ENCODE assay signal across 17 cellular contexts in the genomic region with DNA sequence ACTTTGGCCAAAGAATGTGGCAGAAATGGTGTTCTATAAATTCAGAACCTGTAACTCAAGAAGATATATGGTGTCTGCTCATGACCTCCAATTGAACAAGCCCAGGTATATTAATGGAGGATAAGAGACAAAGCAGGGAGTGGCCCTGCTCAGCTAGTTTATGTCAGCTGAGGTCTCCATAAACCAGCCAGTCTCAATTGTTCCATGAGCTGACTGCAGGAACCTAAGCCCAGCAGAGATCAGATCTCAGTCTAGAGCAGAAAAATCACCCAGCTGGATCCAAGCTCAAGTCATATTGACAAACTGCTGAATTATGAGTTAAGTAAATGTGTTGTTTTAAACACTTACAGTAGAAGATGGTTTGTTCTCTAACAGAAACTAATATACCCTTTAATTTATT.
"Had no signal": no experiment of that assay in that cellular context is flagged by ENCODE, and none has a peak within 500 bp of the region (broad histone marks: within the 10 kb centered on the region; RNA-seq: fewer than 3 reads in every experiment).

No MANE protein-coding gene starts in this region.

- H3K4me3 Mint-ChIP-seq: activated CD4-positive, alpha-beta T cell treated with anti-CD3 and anti-CD28 coated beads for 36 hours; activated CD8-positive, alpha-beta T cell treated with anti-CD3 and anti-CD28 coated beads for 36 hours; activated naive CD4-positive, alpha-beta T cell treated with anti-CD3 and anti-CD28 coated beads for 36 hours; activated T-cell treated with anti-CD3 and anti-CD28 coated beads, Interleukin-2, amount 50 U/mL, for 4 hours; brain; neural crest cell; WTC11 had no signal

- ATAC-seq: activated CD4-positive, alpha-beta T cell treated with anti-CD3 and anti-CD28 coated beads for 36 hours; activated CD8-positive, alpha-beta T cell treated with anti-CD3 and anti-CD28 coated beads for 36 hours; activated T-cell treated with anti-CD3 and anti-CD28 coated beads, Interleukin-2, amount 50 U/mL, for 4 hours; foreskin keratinocyte; left lobe of liver; right cardiac atrium; stimulated activated naive CD8-positive, alpha-beta T cell treated with anti-CD3 and anti-CD28 coated beads, Interleukin-15, Interleukin-2, amounts not matched to agents 100 U/mL and 50 U/mL, for 24 hours; WTC11 had no signal

- H3K27ac Mint-ChIP-seq: activated CD4-positive, alpha-beta T cell treated with anti-CD3 and anti-CD28 coated beads for 36 hours; activated CD8-positive, alpha-beta T cell treated with anti-CD3 and anti-CD28 coated beads for 36 hours; activated naive CD4-positive, alpha-beta T cell treated with anti-CD3 and anti-CD28 coated beads for 36 hours; brain; WTC11 had no signal

- H3K27me3 Mint-ChIP-seq: brain had no signal

- DNase-seq: activated CD4-positive, alpha-beta T cell treated with anti-CD3 and anti-CD28 coated beads for 36 hours; activated CD8-positive, alpha-beta T cell treated with anti-CD3 and anti-CD28 coated beads for 36 hours; activated naive CD4-positive, alpha-beta T cell treated with anti-CD3 and anti-CD28 coated beads for 36 hours; activated T-cell treated with anti-CD3 and anti-CD28 coated beads, Interleukin-2, amount 50 U/mL, for 4 hours; caudate nucleus; foreskin keratinocyte; hypothalamus; midbrain; right cardiac atrium; stimulated activated naive CD8-positive, alpha-beta T cell treated with anti-CD3 and anti-CD28 coated beads, Interleukin-15, Interleukin-2, amounts not matched to agents 100 U/mL and 50 U/mL, for 24 hours; substantia nigra; tibial artery; uterus had no signal

- H3K36me3 Mint-ChIP-seq: brain, WTC11 had no signal

- H3K4me1 Mint-ChIP-seq: activated CD4-positive, alpha-beta T cell treated with anti-CD3 and anti-CD28 coated beads for 36 hours; WTC11 had no signal

- H3K9me3 Mint-ChIP-seq: activated naive CD4-positive, alpha-beta T cell treated with anti-CD3 and anti-CD28 coated beads for 36 hours; activated T-cell treated with anti-CD3 and anti-CD28 coated beads, Interleukin-2, amount 50 U/mL, for 4 hours had no signal
